Comparison of ENCODE assay signal across 8 cellular contexts in genomic region chr10:61899997-61900828, GRCh38. TPM values are rescaled to one million over a fixed set of nuclear protein-coding genes. Genes with fewer than 3 reads are reported as not detected.
DNase-seq lines count a peak whose midpoint lies in the region; ATAC-seq, FAIRE-seq and TF ChIP-seq lines count a peak whose summit lies in the region.

No MANE protein-coding gene starts in this region.

- H3K36me3 ChIP-seq in Panc1 (ENCODE audit: control insufficient read depth, insufficient read depth, low read length): no peaks in the 10 kb centered on the region; the same call in 1 of the 2 replicates

- no peak for TF ChIP-seq CTCF in Panc1 (IDR thresholded peaks at IDR 0.05)
- TF ChIP-seq CTCF in D721Med (IDR thresholded peaks at IDR 0.05; ENCODE audit: insufficient read depth, missing control alignments): no peak

- peak overlapping the region; percentile 62 to 93 for H3K4me3 ChIP-seq in Panc1 (ENCODE audit: low read depth in 2 of 2, low read length in 2 of 2)

- no peak for FAIRE-seq in D721Med (lab: Jason Lieb, UNC)

- peak overlapping the region; percentile 100 for H3K27ac ChIP-seq in Panc1 (ENCODE audit: low read length)

- peaks cover 3% of the 10 kb centered on the region; the same call in 1 of the 2 replicates for H3K9me3 ChIP-seq in Panc1 (ENCODE audit: control insufficient read depth, insufficient read depth, low read depth, low read length)

- CTCF ChIA-PET in Panc1 (lab: Charles Lee): interaction anchor here (0.6 to 1.0 kb wide), 2 partner anchors 65 to 786 kb away, joined by 3 read pairs; no protein-coding TSS in a partner anchor

- POLR2A ChIA-PET in Panc1 (lab: Charles Lee): interaction anchor here (0.6 kb wide), 1 partner anchor 143 kb away, joined by 6 read pairs; no protein-coding TSS in a partner anchor

- in situ Hi-C loops in Panc1 (cut with HindIII; ENCODE audit: low pct_unique_long_range_greater_than_20kb, low sequenced_read_pairs): no loop called here

- peak; percentile 31 for ATAC-seq in GM21619 (IDR thresholded peaks at IDR 0.05; ENCODE audit: unreplicated experiment)
- peak; percentile 63 for ATAC-seq in Panc1

- DNase-seq in ELF-1 (ENCODE audit: low read depth, low spot score) (peak; percentile 22), KG1 (lab: John Stamatoyannopoulos, UW) (peak; percentile 73), Panc1 (ENCODE audit: low read depth, low spot score) (peak; percentile 69), glomerular visceral epithelial cell (ENCODE audit: extremely low spot score) (peak; percentile 58), occipital lobe (lab: John Stamatoyannopoulos, UW) (peak; percentile 41), D721Med (ENCODE audit: insufficient read length, low spot score) (no peak)
- DNase-seq in activated naive CD4-positive, alpha-beta T cell treated with anti-CD3 and anti-CD28 coated beads, Interleukin-2, amount 50 U/mL, for 16 hours: peak; percentile 65

- H3K27me3 ChIP-seq in Panc1 (ENCODE audit: control insufficient read depth, insufficient read depth, low read length): no peaks in the 10 kb centered on the region

- peaks cover 49% of the 10 kb centered on the region for H3K4me1 ChIP-seq in Panc1 (ENCODE audit: control insufficient read depth, insufficient read depth, low read length)

- BruUV-seq in Panc1 (replicated peaks; lab: Mats Ljungman, UMichigan): no TSS peak

- intact Hi-C loops in Panc1 (cut with micrococcal nuclease; ENCODE audit: unreplicated experiment): loop anchor here (5.0 to 10.0 kb wide), 3 partner anchors 147 to 365 kb away; partner anchors contain the start of gene RTKN2

RNA-seq across cellular contexts. Expression of gene ARID5B, which starts 1.3 kb away (rescaled TPM):
- total RNA-seq in Panc1 (2021; ENCODE audit: unreplicated experiment): 22.7 TPM
- polyA plus RNA-seq in Panc1 (2012; ENCODE audit: insufficient read length): 7.6 TPM
- 27.6 TPM for total RNA-seq in occipital lobe
